In genomic region chr2:207239754-207240494, GRCh38 we compare ENCODE assay signal across 10 cellular contexts.
DNase-seq lines count a peak whose midpoint lies in the region; ATAC-seq and TF ChIP-seq lines count a peak whose summit lies in the region.
"Had no signal": no experiment of that assay in that cellular context is flagged by ENCODE, and none has a peak within 500 bp of the region (broad histone marks: within the 10 kb centered on the region; RNA-seq: fewer than 3 reads in every experiment).

No MANE protein-coding gene starts in this region.

- no peaks in the 10 kb centered on the region for H3K27me3 Mint-ChIP-seq in activated naive CD4-positive, alpha-beta T cell treated with anti-CD3 and anti-CD28 coated beads for 36 hours (ENCODE audit: low read depth)

- H3K4me2 ChIP-seq in PC-3 (ENCODE audit: low read length): peak overlapping the region; percentile 48; the same call in 1 of the 2 replicates

- H3K4me1 ChIP-seq in PC-3 (ENCODE audit: insufficient read depth, low read length) (peaks cover 30% of the 10 kb centered on the region), transverse colon (peaks cover 0 to 11% (median 4%) of the 10 kb centered on the region in 4 donors)

- TF ChIP-seq CTCF in PC-3 (conservative IDR thresholded peaks at IDR 0.05; ENCODE audit: low read depth, low read length): no peak
- no peak for TF ChIP-seq CTCF in fibroblast of mammary gland (conservative IDR thresholded peaks at IDR 0.05; ENCODE audit: control insufficient read depth, insufficient read depth, low read depth, low read length)
- no peak for TF ChIP-seq CTCF in transverse colon (IDR thresholded peaks at IDR 0.05)

- no peaks in the 10 kb centered on the region for H3F3A ChIP-seq in PC-3 (ENCODE audit: low read length, unreplicated experiment)

- no peaks in the 10 kb centered on the region for H3K9me3 ChIP-seq in PC-3 (ENCODE audit: low read length)
- H3K9me3 ChIP-seq in transverse colon: no peaks in the 10 kb centered on the region
- no peaks in the 10 kb centered on the region; the same call in 1 of the 2 replicates for H3K9me3 ChIP-seq in MG63
- H3K9me3 ChIP-seq: tibial nerve had no signal

- peak; percentile 34 for DNase-seq in activated naive CD4-positive, alpha-beta T cell treated with anti-CD3 and anti-CD28 coated beads for 36 hours
- DNase-seq in activated naive CD4-positive, alpha-beta T cell treated with anti-CD3 and anti-CD28 coated beads, Interleukin-2, amount 50 U/mL, for 16 hours: no peak
- DNase-seq in PC-3 (peak; percentile 40), fibroblast of mammary gland (ENCODE audit: low read depth) (peak; percentile 67), transverse colon (no peak), MG63 (no peak), NCI-H2081 treated with DMSO at 0.1 percent for 48 hours (lab: John Stamatoyannopoulos, UW) (no peak), C1 segment of cervical spinal cord (lab: John Stamatoyannopoulos, UW) (no peak)
- DNase-seq: COR-L47 had no signal

- H2AFZ ChIP-seq in PC-3 (ENCODE audit: low read length): no peak overlapping the region

- no peak overlapping the region for H3K4me3 Mint-ChIP-seq in activated naive CD4-positive, alpha-beta T cell treated with anti-CD3 and anti-CD28 coated beads for 36 hours

- H3K36me3 Mint-ChIP-seq in activated naive CD4-positive, alpha-beta T cell treated with anti-CD3 and anti-CD28 coated beads for 36 hours (ENCODE audit: low read depth): no peaks in the 10 kb centered on the region

- no peak overlapping the region for H3K27ac Mint-ChIP-seq in activated naive CD4-positive, alpha-beta T cell treated with anti-CD3 and anti-CD28 coated beads for 36 hours

- no peaks in the 10 kb centered on the region for H3K9me2 ChIP-seq in PC-3 (replicated peaks; ENCODE audit: low read length)

- no peaks in the 10 kb centered on the region for H4K20me1 ChIP-seq in PC-3 (ENCODE audit: low read length)

- no peak for TF ChIP-seq POLR2A in transverse colon (IDR thresholded peaks at IDR 0.05)

- CTCF ChIA-PET in activated naive CD4-positive, alpha-beta T cell treated with anti-CD3 and anti-CD28 coated beads for 36 hours (lab: Charles Lee): interaction anchor here (0.6 to 1.7 kb wide), 8 partner anchors 12 to 233 kb away, joined by 3 to 5 read pairs (median 4); no protein-coding TSS in a partner anchor
- CTCF ChIA-PET in PC-3 (lab: Charles Lee): interaction anchor here (0.5 to 0.6 kb wide), 2 partner anchors 70 to 459 kb away, joined by 3 to 4 read pairs; no protein-coding TSS in a partner anchor

- TF ChIP-seq EP300 in transverse colon (IDR thresholded peaks at IDR 0.05; ENCODE audit: low read depth): no peak

- POLR2A ChIA-PET in PC-3 (lab: Charles Lee; ENCODE audit: unreplicated experiment): no interaction called here

- H3K79me2 ChIP-seq in PC-3 (ENCODE audit: low read length): no peaks in the 10 kb centered on the region

- H3K4me3 ChIP-seq in PC-3 (ENCODE audit: low read length): no peak overlapping the region
- H3K4me3 ChIP-seq in fibroblast of mammary gland (ENCODE audit: control insufficient read depth, low read depth, low read length): peak overlapping the region; percentile 51
- no peak overlapping the region for H3K4me3 ChIP-seq in transverse colon
- H3K4me3 ChIP-seq in MG63: no peak overlapping the region
- H3K4me3 ChIP-seq: tibial nerve had no signal

- in situ Hi-C loops in transverse colon (cut with MboI; ENCODE audit: low pct_ligation_motif_present in 1 of 4, low pct_unique_long_range_greater_than_20kb in 1 of 4, low sequenced_read_pairs in 3 of 4): no loop called here

- intact Hi-C loops in activated naive CD4-positive, alpha-beta T cell treated with anti-CD3 and anti-CD28 coated beads for 36 hours (cut with micrococcal nuclease): loop anchor here (1.0 to 5.0 kb wide), 8 partner anchors 9 to 232 kb away; no protein-coding TSS in a partner anchor
- intact Hi-C loops in PC-3 (cut with micrococcal nuclease): loop anchor here (5.0 kb wide), 1 partner anchor 258 kb away; no protein-coding TSS in a partner anchor
- intact Hi-C loops in transverse colon (cut with DNase I; ENCODE audit: low total_unique reads): no loop called here

- H3K9me3 Mint-ChIP-seq in activated naive CD4-positive, alpha-beta T cell treated with anti-CD3 and anti-CD28 coated beads for 36 hours: no peaks in the 10 kb centered on the region

- BruUV-seq in PC-3 (replicated peaks; lab: Mats Ljungman, UMichigan): no TSS peak

- no peaks in the 10 kb centered on the region for H3K27me3 ChIP-seq in PC-3 (ENCODE audit: low read length)
- H3K27me3 ChIP-seq in transverse colon: no peaks in the 10 kb centered on the region
- H3K27me3 ChIP-seq in MG63: no peaks in the 10 kb centered on the region
- H3K27me3 ChIP-seq: tibial nerve had no signal

- WGBS in transverse colon (ENCODE audit: low coverage in 1 of 2), 2 donors: 54 to 67% methylated on average over 8 to 9 of the region's 9 CpGs

- ATAC-seq in PC-3: no peak; the same call in 1 of the 2 replicates

- peak overlapping the region; percentile 73 for H3K27ac ChIP-seq in PC-3 (ENCODE audit: low read length)
- H3K27ac ChIP-seq in transverse colon: peak overlapping the region; percentile 25 to 65 (median 50)

- H3K4me1 Mint-ChIP-seq in activated naive CD4-positive, alpha-beta T cell treated with anti-CD3 and anti-CD28 coated beads for 36 hours (ENCODE audit: low read depth): peaks cover 30% of the 10 kb centered on the region

- H3K36me3 ChIP-seq in PC-3 (ENCODE audit: low read depth, low read length): no peaks in the 10 kb centered on the region
- H3K36me3 ChIP-seq in transverse colon: no peaks in the 10 kb centered on the region
- no peaks in the 10 kb centered on the region for H3K36me3 ChIP-seq in MG63
- H3K36me3 ChIP-seq: tibial nerve had no signal

- H3K9ac ChIP-seq in PC-3 (ENCODE audit: low read length): peak overlapping the region; percentile 22; the same call in 1 of the 2 replicates

Comparison
In these comparisons a context has a peak if more than half of its experiments do, and no peak if none do; other contexts are left out.
1. DNase-seq: peak in activated naive CD4-positive, alpha-beta T cell treated with anti-CD3 and anti-CD28 coated beads for 36 hours (single experiment), PC-3 (single experiment) and fibroblast of mammary gland (single experiment); none in activated naive CD4-positive, alpha-beta T cell treated with anti-CD3 and anti-CD28 coated beads, Interleukin-2, amount 50 U/mL, for 16 hours (single experiment), transverse colon (single experiment), MG63 (single experiment), NCI-H2081 treated with DMSO at 0.1 percent for 48 hours (single experiment) and C1 segment of cervical spinal cord (0 of 14).